ENCODE assay signal across 1 cellular context in genomic region chr2:232021881-232022280, GRCh38.
TF ChIP-seq lines count a peak whose summit lies in the region.

No MANE protein-coding gene starts in this region.

TF ChIP-seq in GM23338, 12 proteins besides CTCF, POLR2A, EP300 and RAD21 (continued from another document):
- TF ChIP-seq ZNF462 (CRISPR knock-in tag; IDR thresholded peaks at IDR 0.05), result no peak
